In genomic region chr4:139764686-139765085, GRCh38 we compare ENCODE assay signal across 16 cellular contexts.
A peak's percentile ranks its signal among the peaks of the same experiment; 100 is the strongest.
DNase-seq lines count a peak whose midpoint lies in the region; ATAC-seq, FAIRE-seq and TF ChIP-seq lines count a peak whose summit lies in the region.
"Had no signal": no experiment of that assay in that cellular context is flagged by ENCODE, and none has a peak within 500 bp of the region (broad histone marks: within the 10 kb centered on the region; RNA-seq: fewer than 3 reads in every experiment).

No MANE protein-coding gene starts in this region.

- peaks cover 2 to 4% of the 10 kb centered on the region in 2 donors for H3K36me3 Mint-ChIP-seq in CD14-positive monocyte
- H3K36me3 Mint-ChIP-seq: activated naive CD4-positive, alpha-beta T cell treated with anti-CD3 and anti-CD28 coated beads, Interleukin-2, amount 50 U/mL, for 24 hours; memory B cell had no signal

- no peak for TF ChIP-seq CTCF in CD14-positive monocyte (IDR thresholded peaks at IDR 0.05)
- no peak for TF ChIP-seq CTCF in VCaP (conservative IDR thresholded peaks at IDR 0.05)

- intact Hi-C loops in CD14-positive monocyte (cut with micrococcal nuclease) (no loop called here), left ventricle myocardium superior (cut with micrococcal nuclease) (no loop called here)

- H3K4me1 Mint-ChIP-seq in CD14-positive monocyte, result peaks cover 68% of the 10 kb centered on the region
- H3K4me1 Mint-ChIP-seq: activated naive CD4-positive, alpha-beta T cell treated with anti-CD3 and anti-CD28 coated beads, Interleukin-2, amount 50 U/mL, for 24 hours had no signal

- ATAC-seq in left ventricle myocardium superior, result peak; percentile 23
- ATAC-seq: HCT116, T-helper 17 cell had no signal

- H3K9me3 Mint-ChIP-seq in CD14-positive monocyte, result peaks cover 0 to 2% (median 0%) of the 10 kb centered on the region in 7 donors
- H3K9me3 Mint-ChIP-seq: activated naive CD4-positive, alpha-beta T cell treated with anti-CD3 and anti-CD28 coated beads, Interleukin-2, amount 50 U/mL, for 24 hours; memory B cell had no signal

- peaks cover 0 to 1% (median 0%) of the 10 kb centered on the region in 3 donors for H3K27me3 Mint-ChIP-seq in CD14-positive monocyte (ENCODE audit: low read depth in 3 of 3)
- H3K27me3 Mint-ChIP-seq: activated naive CD4-positive, alpha-beta T cell treated with anti-CD3 and anti-CD28 coated beads, Interleukin-2, amount 50 U/mL, for 24 hours had no signal

- peak overlapping the region; percentile 90 for H3K27ac ChIP-seq in VCaP

- H3K4me3 Mint-ChIP-seq in CD14-positive monocyte, result no peak overlapping the region
- H3K4me3 Mint-ChIP-seq: activated naive CD4-positive, alpha-beta T cell treated with anti-CD3 and anti-CD28 coated beads, Interleukin-2, amount 50 U/mL, for 24 hours; memory B cell; T-helper 17 cell had no signal

- peak overlapping the region in 4 of 7 donors; percentile 19 to 65 (median 54) for H3K27ac Mint-ChIP-seq in CD14-positive monocyte
- H3K27ac Mint-ChIP-seq: activated naive CD4-positive, alpha-beta T cell treated with anti-CD3 and anti-CD28 coated beads, Interleukin-2, amount 50 U/mL, for 24 hours; memory B cell; T-helper 17 cell had no signal

- FAIRE-seq in HTR-8/SVneo (lab: Jason Lieb, UNC), result no peak

- DNase-seq in CD14-positive monocyte (ENCODE audit: low spot score) (no peak), left ventricle myocardium superior (peak; percentile 42), retina (peak; percentile 49), HTR-8/SVneo (ENCODE audit: insufficient read length, low spot score) (no peak), UCSD-AML1 (lab: John Stamatoyannopoulos, UW; ENCODE audit: unreplicated experiment) (no peak), SW 1271 (lab: John Stamatoyannopoulos, UW) (no peak), nucleus accumbens (lab: John Stamatoyannopoulos, UW) (no peak)
- DNase-seq: activated CD8-positive, alpha-beta memory T cell treated with anti-CD3 and anti-CD28 coated beads, Interleukin-2, amount 50 U/mL, for 48 hours; foreskin fibroblast; NCI-H2081 treated with DMSO at 0.1 percent for 48 hours; NCI-H774; T-helper 17 cell had no signal

Comparison
In these comparisons a context has a peak if more than half of its experiments do, and no peak if none do; other contexts are left out.
1. DNase-seq: peak in left ventricle myocardium superior (single experiment) and retina (single experiment); none in CD14-positive monocyte (single experiment), HTR-8/SVneo (single experiment), UCSD-AML1 (single experiment), SW 1271 (0 of 2) and nucleus accumbens (0 of 56).